ENCODE assay signal across 13 cellular contexts in the genomic region with DNA sequence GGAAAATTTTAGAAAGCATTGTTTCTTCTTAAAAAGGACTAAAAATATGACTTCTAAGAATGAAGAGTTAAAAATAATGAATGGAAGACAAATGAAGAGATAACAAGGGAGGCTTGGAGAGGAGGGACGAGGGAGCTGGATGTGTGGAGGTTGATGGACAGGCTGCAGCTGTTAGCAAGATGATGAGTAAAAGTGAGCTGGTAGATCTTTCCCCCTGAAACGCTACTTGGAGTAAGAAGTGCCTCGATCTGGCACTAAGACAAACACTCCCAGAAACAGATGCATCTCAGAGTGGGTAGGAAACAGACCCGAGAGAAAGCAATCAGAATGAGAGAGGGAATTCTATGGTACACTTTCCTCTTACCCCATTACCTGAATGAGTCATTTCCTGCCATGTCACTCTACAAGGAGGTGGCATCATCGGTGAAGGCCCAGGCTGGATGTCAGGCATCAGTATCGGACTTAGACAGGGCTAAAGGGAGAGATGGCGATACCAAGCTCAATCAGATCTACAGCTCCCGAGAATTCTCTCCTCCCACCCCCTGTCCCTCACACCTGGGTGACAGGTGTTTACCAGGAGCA.
DNase-seq lines count a peak whose midpoint lies in the region; ATAC-seq, FAIRE-seq and TF ChIP-seq lines count a peak whose summit lies in the region.
"Had no signal": no experiment of that assay in that cellular context is flagged by ENCODE, and none has a peak within 500 bp of the region (broad histone marks: within the 10 kb centered on the region; RNA-seq: fewer than 3 reads in every experiment).

No MANE protein-coding gene starts in this region.

- no peak overlapping the region for H4K5ac ChIP-seq in H9 (ENCODE audit: insufficient read length, low read depth, low read length)

- H3K27me3 ChIP-seq in H9 (ENCODE audit: insufficient read depth, low read length): no peaks in the 10 kb centered on the region
- no peaks in the 10 kb centered on the region for H3K27me3 ChIP-seq in keratinocyte (ENCODE audit: control insufficient read depth, extremely low read depth, insufficient read depth, low read length)
- peaks cover 0 to 9% of the 10 kb centered on the region in 2 experiments for H3K27me3 ChIP-seq in mesenchymal stem cell (ENCODE audit: control insufficient read depth in 1 of 2, insufficient read depth in 1 of 2, low read length in 2 of 2)
- H3K27me3 ChIP-seq: neutrophil, uterus had no signal

- H3K27me3 Mint-ChIP-seq in H9 (ENCODE audit: low read depth) (no peaks in the 10 kb centered on the region), glutamatergic neuron (ENCODE audit: unreplicated experiment) (peaks cover 2% of the 10 kb centered on the region)

- H3T11ph ChIP-seq in H9 (ENCODE audit: low read length): no peak overlapping the region

- H2BK5ac ChIP-seq in H9 (ENCODE audit: insufficient read length, low read length) (no peak overlapping the region), mesenchymal stem cell (ENCODE audit: low read depth, low read length, poor library complexity, severe bottlenecking) (no peak overlapping the region)

- no peak overlapping the region for H4K8ac ChIP-seq in H9 (replicated peaks; ENCODE audit: insufficient read length, low read depth, low read length)
- H4K8ac ChIP-seq in mesenchymal stem cell (ENCODE audit: low read length): no peak overlapping the region

- H2AFZ ChIP-seq in H9 (ENCODE audit: low read length): no peak overlapping the region
- H2AFZ ChIP-seq in keratinocyte (ENCODE audit: control insufficient read depth, low read length): no peak overlapping the region
- no peak overlapping the region for H2AFZ ChIP-seq in mesenchymal stem cell (ENCODE audit: low read depth, low read length)

- TF ChIP-seq POLR2A in NB4 (IDR thresholded peaks at IDR 0.05; ENCODE audit: extremely low read depth, insufficient read length): no peak

- H4K91ac ChIP-seq in H9 (ENCODE audit: insufficient read length, low read depth, low read length) (no peak overlapping the region), mesenchymal stem cell (ENCODE audit: low read length) (no peak overlapping the region)

- H3K79me2 ChIP-seq in H9 (ENCODE audit: insufficient read depth, low read length): no peaks in the 10 kb centered on the region
- no peaks in the 10 kb centered on the region for H3K79me2 ChIP-seq in keratinocyte (ENCODE audit: control insufficient read depth, insufficient read depth, low read length)

- WGBS in H9 (ENCODE audit: extremely low coverage, insufficient read length, low lambda C conversion rate): no CpG with 5 or more reads among the region's 8 CpGs
- WGBS in mesenchymal stem cell: 66% methylated on average over 4 of the region's 8 CpGs

- H3K4me2 ChIP-seq in H9 (ENCODE audit: insufficient read depth, insufficient read length, low read length): no peak overlapping the region
- H3K4me2 ChIP-seq in keratinocyte (ENCODE audit: control insufficient read depth, extremely low read depth, insufficient read depth, low read depth, low read length): peak overlapping the region; percentile 11
- no peak overlapping the region for H3K4me2 ChIP-seq in mesenchymal stem cell (ENCODE audit: low read length, poor library complexity, severe bottlenecking)

- H3K4me1 Mint-ChIP-seq in H9 (no peaks in the 10 kb centered on the region), glutamatergic neuron (ENCODE audit: low read depth, unreplicated experiment) (no peaks in the 10 kb centered on the region)

- H3K4me1 ChIP-seq in H9 (ENCODE audit: insufficient read depth, low read length): no peaks in the 10 kb centered on the region
- H3K4me1 ChIP-seq in keratinocyte (ENCODE audit: control insufficient read depth, extremely low read depth, insufficient read depth, low read length): peaks cover 11% of the 10 kb centered on the region
- no peaks in the 10 kb centered on the region for H3K4me1 ChIP-seq in mesenchymal stem cell (ENCODE audit: control insufficient read depth, insufficient read depth, low read depth, low read length)
- H3K4me1 ChIP-seq: uterus had no signal

- no peak overlapping the region for H3K4me3 ChIP-seq in NB4 (ENCODE audit: low read depth, low read length)
- H3K4me3 ChIP-seq in keratinocyte (ENCODE audit: control insufficient read depth in 2 of 3, extremely low read depth in 1 of 3, insufficient read depth in 2 of 3, low read depth in 1 of 3, low read length in 3 of 3): no peak overlapping the region
- no peak overlapping the region for H3K4me3 ChIP-seq in mesenchymal stem cell (ENCODE audit: insufficient read depth in 1 of 2, low read depth in 1 of 2, low read length in 2 of 2)
- H3K4me3 ChIP-seq: uterus had no signal

- H3K23ac ChIP-seq in H9 (ENCODE audit: insufficient read length, low read depth, low read length): no peak overlapping the region
- H3K23ac ChIP-seq in mesenchymal stem cell (ENCODE audit: low read length in 2 of 2): no peak overlapping the region

- H3K9ac ChIP-seq in H9 (ENCODE audit: extremely low read depth, insufficient read length, low read length): no peak overlapping the region
- no peak overlapping the region for H3K9ac ChIP-seq in keratinocyte (ENCODE audit: control insufficient read depth, extremely low read depth, insufficient read depth, low read length)
- no peak overlapping the region for H3K9ac ChIP-seq in mesenchymal stem cell (ENCODE audit: low read length)

- dilution Hi-C loops in keratinocyte (cut with MboI; ENCODE audit: extremely low pct_ligation_motif_present, low sequenced_read_pairs): no loop called here

- DNase-seq in H9 (no peak), NB4 (ENCODE audit: low read depth) (peak; percentile 65), keratinocyte (ENCODE audit: low read depth, low spot score) (no peak), mesenchymal stem cell (no peak), NCI-H1048 (lab: John Stamatoyannopoulos, UW) (no peak), glutamatergic neuron (no peak)
- no peak for DNase-seq in effector CD4-positive, alpha-beta T cell
- DNase-seq: dermis blood vessel endothelial cell; NCI-H2029; stimulated activated CD4-positive, alpha-beta T cell treated with anti-CD3 and anti-CD28 coated beads, Interleukin-12 subunit alpha, Interleukin-12 subunit beta, amount 100 ng/mL, for 4 hours; uterus had no signal

- H3K4ac ChIP-seq in H9 (ENCODE audit: low read depth, low read length): no peak overlapping the region
- H3K4ac ChIP-seq in mesenchymal stem cell (ENCODE audit: low read depth in 1 of 2, low read length in 2 of 2): no peak overlapping the region

- H2AK5ac ChIP-seq in H9 (ENCODE audit: insufficient read length, low read length) (no peak overlapping the region), mesenchymal stem cell (ENCODE audit: low read length, severe bottlenecking) (no peak overlapping the region)

- H3K14ac ChIP-seq in H9 (ENCODE audit: insufficient read depth, low read length) (no peak overlapping the region), mesenchymal stem cell (ENCODE audit: low read length in 2 of 2) (no peak overlapping the region)

- H3K27ac ChIP-seq in H9 (ENCODE audit: insufficient read length, low read depth, low read length): no peak overlapping the region
- H3K27ac ChIP-seq in keratinocyte (ENCODE audit: control insufficient read depth, insufficient read depth, low read length): peak overlapping the region; percentile 30
- no peak overlapping the region for H3K27ac ChIP-seq in mesenchymal stem cell (ENCODE audit: low read length, poor library complexity, severe bottlenecking)
- H3K27ac ChIP-seq: neutrophil, uterus had no signal

- ATAC-seq in GM18511 (IDR thresholded peaks at IDR 0.05; ENCODE audit: unreplicated experiment): peak; percentile 76

- H3K9me1 ChIP-seq in keratinocyte (ENCODE audit: control insufficient read depth, extremely low read depth, insufficient read depth, low read length): no peaks in the 10 kb centered on the region

- H3K27ac Mint-ChIP-seq in H9: peak overlapping the region in 2 of 3 experiments; percentile 6; a peak in 1 of 7 replicates
- no peak overlapping the region for H3K27ac Mint-ChIP-seq in glutamatergic neuron (ENCODE audit: unreplicated experiment)

- H3K79me1 ChIP-seq in H9 (ENCODE audit: insufficient read depth, low read depth, low read length, poor library complexity, severe bottlenecking) (no peaks in the 10 kb centered on the region), mesenchymal stem cell (replicated peaks; ENCODE audit: low read length, poor library complexity, severe bottlenecking) (no peaks in the 10 kb centered on the region)

- H2BK20ac ChIP-seq in H9 (ENCODE audit: low read depth, low read length, poor library complexity, severe bottlenecking): no peak overlapping the region

- no peak overlapping the region for H2BK12ac ChIP-seq in H9 (ENCODE audit: insufficient read length, low read depth, low read length)
- no peak overlapping the region for H2BK12ac ChIP-seq in mesenchymal stem cell (ENCODE audit: low read length in 2 of 2)

- H2BK15ac ChIP-seq in H9 (ENCODE audit: low read depth, low read length) (no peak overlapping the region), mesenchymal stem cell (ENCODE audit: low read depth, poor library complexity, severe bottlenecking) (no peak overlapping the region)

- FAIRE-seq in keratinocyte (lab: Jason Lieb, UNC): peak; percentile 78

- no peaks in the 10 kb centered on the region for H3K36me3 ChIP-seq in keratinocyte (ENCODE audit: control insufficient read depth in 2 of 2, extremely low read depth in 1 of 2, insufficient read depth in 2 of 2, low read length in 2 of 2)
- H3K36me3 ChIP-seq in mesenchymal stem cell (ENCODE audit: control insufficient read depth in 1 of 2, insufficient read depth in 2 of 2, low read depth in 1 of 2, low read length in 2 of 2): no peaks in the 10 kb centered on the region
- H3K36me3 ChIP-seq: neutrophil, uterus had no signal

- TF ChIP-seq CTCF in H9 (conservative IDR thresholded peaks at IDR 0.05): no peak
- TF ChIP-seq CTCF in NB4 (IDR thresholded peaks at IDR 0.05; ENCODE audit: low read depth, low read length): no peak
- TF ChIP-seq CTCF in keratinocyte (optimal IDR thresholded peaks at IDR 0.05 in 1 of 3, IDR thresholded peaks at IDR 0.05 in 1 of 3, conservative IDR thresholded peaks at IDR 0.05 in 1 of 3; ENCODE audit: extremely low read depth in 1 of 3, insufficient read depth in 2 of 3, low read length in 3 of 3): no peak
- no peak for TF ChIP-seq CTCF in glutamatergic neuron (IDR thresholded peaks at IDR 0.05; ENCODE audit: partially characterized antibody, unreplicated experiment)

- no peak overlapping the region for H2BK120ac ChIP-seq in H9 (ENCODE audit: low read depth, low read length, poor library complexity, severe bottlenecking)
- H2BK120ac ChIP-seq in mesenchymal stem cell (ENCODE audit: low read depth, low read length): no peak overlapping the region

- no peak overlapping the region for H3K4me3 Mint-ChIP-seq in H9
- no peak overlapping the region for H3K4me3 Mint-ChIP-seq in glutamatergic neuron (ENCODE audit: unreplicated experiment)

- H4K20me1 ChIP-seq in H9 (ENCODE audit: control insufficient read depth, insufficient read depth, insufficient read length): no peaks in the 10 kb centered on the region
- no peaks in the 10 kb centered on the region for H4K20me1 ChIP-seq in keratinocyte (ENCODE audit: control insufficient read depth, extremely low read depth, insufficient read depth, low read length)

- no peaks in the 10 kb centered on the region for H3K36me3 Mint-ChIP-seq in H9 (ENCODE audit: insufficient read depth in 1 of 3, low read depth in 3 of 3)
- no peaks in the 10 kb centered on the region for H3K36me3 Mint-ChIP-seq in glutamatergic neuron (ENCODE audit: unreplicated experiment)

- H3K9me3 ChIP-seq in H9 (ENCODE audit: control insufficient read depth, low read depth, low read length) (no peaks in the 10 kb centered on the region), keratinocyte (ENCODE audit: control insufficient read depth, low read depth, low read length) (no peaks in the 10 kb centered on the region), mesenchymal stem cell (ENCODE audit: control insufficient read depth, low read length) (no peaks in the 10 kb centered on the region)
- H3K9me3 ChIP-seq: neutrophil, uterus had no signal

- H3K9me3 Mint-ChIP-seq in H9 (no peaks in the 10 kb centered on the region), glutamatergic neuron (ENCODE audit: unreplicated experiment) (peaks cover 2% of the 10 kb centered on the region)

- H3K18ac ChIP-seq in H9 (ENCODE audit: insufficient read length, low read depth, low read length) (no peak overlapping the region), mesenchymal stem cell (ENCODE audit: low read depth in 1 of 2, low read length in 2 of 2) (no peak overlapping the region)

- no peak overlapping the region for H3K56ac ChIP-seq in H9 (ENCODE audit: insufficient read length, low read depth, low read length)

- H3K23me2 ChIP-seq in H9 (ENCODE audit: insufficient read length, low read depth, low read length, poor library complexity, severe bottlenecking): no peaks in the 10 kb centered on the region
